In genomic region chr19:640606-641170, GRCh38 we compare ENCODE assay signal across 17 cellular contexts. TPM values are rescaled to one million over a fixed set of nuclear protein-coding genes. Genes with fewer than 3 reads are reported as not detected.
"Had no signal": no experiment of that assay in that cellular context is flagged by ENCODE, and none has a peak within 500 bp of the region (broad histone marks: within the 10 kb centered on the region; RNA-seq: fewer than 3 reads in every experiment).

No MANE protein-coding gene starts in this region.

- H3K36me3 ChIP-seq: prostate gland had no signal

- H3K27me3 ChIP-seq: brain microvascular endothelial cell, suprapubic skin, upper lobe of left lung had no signal

- H3K9me3 Mint-ChIP-seq: activated CD4-positive, alpha-beta T cell treated with anti-CD3 and anti-CD28 coated beads, Interleukin-2, amount 10 ng/mL, durations not matched to agents 24 days and 14 days; activated naive CD8-positive, alpha-beta T cell treated with anti-CD3 and anti-CD28 coated beads, Interleukin-2, amount 10 ng/mL, durations not matched to agents 7 days and 5 days; dendritic cell treated with granulocyte-macrophage colony-stimulating factor and Interleukin-4, amounts not matched to agents 40 ng/mL and 50 ng/mL, for 4 days had no signal

- H3K27ac Mint-ChIP-seq: activated CD4-positive, alpha-beta T cell treated with anti-CD3 and anti-CD28 coated beads, Interleukin-2, amount 10 ng/mL, durations not matched to agents 24 days and 14 days; activated naive CD8-positive, alpha-beta T cell treated with anti-CD3 and anti-CD28 coated beads, Interleukin-2, amount 10 ng/mL, durations not matched to agents 7 days and 5 days; dendritic cell treated with granulocyte-macrophage colony-stimulating factor and Interleukin-4, amounts not matched to agents 40 ng/mL and 50 ng/mL, for 4 days had no signal

- H3K4me3 Mint-ChIP-seq: activated naive CD8-positive, alpha-beta T cell treated with anti-CD3 and anti-CD28 coated beads, Interleukin-2, amount 10 ng/mL, durations not matched to agents 7 days and 5 days had no signal

- H3K9me3 ChIP-seq: heart right ventricle, prostate gland, suprapubic skin, upper lobe of left lung had no signal

- H3K4me1 ChIP-seq: prostate gland had no signal

- DNase-seq: activated CD4-positive, alpha-beta T cell treated with anti-CD3 and anti-CD28 coated beads, Interleukin-2, amount 10 ng/mL, durations not matched to agents 24 days and 14 days; activated naive CD4-positive, alpha-beta T cell; activated naive CD8-positive, alpha-beta T cell treated with anti-CD3 and anti-CD28 coated beads, Interleukin-2, amount 10 ng/mL, durations not matched to agents 7 days and 5 days; anterior cingulate cortex; brain microvascular endothelial cell; cerebellar nuclear complex; heart right ventricle; small intestine; stimulated activated CD4-positive, alpha-beta T cell treated with anti-CD3 and anti-CD28 coated beads, Interleukin-4, amount 100 ng/mL, for 24 hours; stimulated activated naive CD8-positive, alpha-beta T cell treated with anti-CD3 and anti-CD28 coated beads, Interleukin-15, Interleukin-2, amounts not matched to agents 100 U/mL and 50 U/mL, for 24 hours had no signal

- H3K27ac ChIP-seq: brain microvascular endothelial cell, epithelial cell of prostate, suprapubic skin had no signal

RNA-seq across cellular contexts. Expression of gene FGF22, which starts 1.0 kb away (rescaled TPM):
- total RNA-seq: activated CD4-positive, alpha-beta T cell treated with anti-CD3 and anti-CD28 coated beads, Interleukin-2, amount 10 ng/mL, durations not matched to agents 24 days and 14 days; osteoblast; T-helper 1 cell treated with Interleukin-12 subunit alpha and Interleukin-12 subunit beta and Interleukin-4 antibody, amounts not matched to agents 30 ng/mL and 1 ng/mL, for 36 hours had no signal
